9 cellular contexts compared by ENCODE assay signal in the genomic region with DNA sequence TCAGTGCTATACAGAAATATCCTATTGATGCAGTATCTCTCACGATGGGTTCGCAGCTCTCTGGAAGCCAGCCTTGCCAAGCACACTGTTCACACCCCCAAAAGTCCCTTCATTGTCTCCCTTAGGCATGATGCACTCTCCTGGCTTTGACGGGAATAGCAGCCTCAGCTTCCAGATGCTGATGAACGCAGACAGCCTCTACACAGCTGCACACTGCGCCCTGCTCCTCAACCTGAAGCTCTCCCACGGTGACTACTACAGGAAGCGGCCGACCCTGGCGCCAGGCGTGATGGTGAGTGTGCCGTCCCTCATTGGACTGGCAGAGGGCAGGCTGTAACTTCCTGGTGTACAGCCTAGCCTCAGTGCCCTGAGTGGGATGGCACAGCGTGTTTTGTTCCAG.
A peak's percentile ranks its signal among the peaks of the same experiment; 100 is the strongest.
DNase-seq lines count a peak whose midpoint lies in the region; FAIRE-seq and TF ChIP-seq lines count a peak whose summit lies in the region.
"Had no signal": no experiment of that assay in that cellular context is flagged by ENCODE, and none has a peak within 500 bp of the region (broad histone marks: within the 10 kb centered on the region; RNA-seq: fewer than 3 reads in every experiment).

No MANE protein-coding gene starts in this region.

- no TSS peak for BruUV-seq in OCI-LY7 (replicated peaks; lab: Mats Ljungman, UMichigan)

- H3K4me3 ChIP-seq in WI38 (ENCODE audit: low read depth, low read length) (no peak overlapping the region), small intestine (ENCODE audit: low read depth in 1 of 2, low read length in 2 of 2) (no peak overlapping the region), OCI-LY7 (ENCODE audit: low read depth, low read length, poor library complexity, severe bottlenecking) (no peak overlapping the region)

- 64 to 67% (median 66%) methylated on average over 12 of the region's 12 CpGs for WGBS in small intestine, 3 donors

- H4K20me1 ChIP-seq in OCI-LY7 (ENCODE audit: insufficient read depth, low read length), result no peaks in the 10 kb centered on the region

- intact Hi-C loops in OCI-LY7 (cut with micrococcal nuclease; ENCODE audit: unreplicated experiment), result no loop called here

- H3K4me2 ChIP-seq in OCI-LY7 (ENCODE audit: low read length), result no peak overlapping the region

- DNase-seq in DMS 273 (lab: John Stamatoyannopoulos, UW; ENCODE audit: unreplicated experiment), result peak; percentile 46
- no peak for DNase-seq in DMS 273 treated with DMSO at 0.1 percent for 48 hours (lab: John Stamatoyannopoulos, UW)
- DNase-seq in hepatic stellate cell (ENCODE audit: low spot score), result peak; percentile 22
- DNase-seq in small intestine, result peak; percentile 17
- DNase-seq in OCI-M1 (lab: John Stamatoyannopoulos, UW), result no peak
- no peak for DNase-seq in OCI-LY7 (ENCODE audit: low spot score)
- DNase-seq in activated effector memory CD4-positive, alpha-beta T cell treated with Interleukin-2 at 50 U/mL for 16 hours, result no peak

- no peaks in the 10 kb centered on the region for H3K27me3 ChIP-seq in small intestine (ENCODE audit: control insufficient read depth in 2 of 2, insufficient read depth in 2 of 2, low read length in 2 of 2)

- no peaks in the 10 kb centered on the region for H3K9me2 ChIP-seq in OCI-LY7 (ENCODE audit: insufficient read depth, low read length)

- H3K79me2 ChIP-seq in OCI-LY7 (ENCODE audit: insufficient read depth, low read depth, low read length), result no peaks in the 10 kb centered on the region

- peak; percentile 14; the same call in 1 of the 2 replicates for TF ChIP-seq CTCF in WI38 (IDR thresholded peaks at IDR 0.05; ENCODE audit: low read depth, low read length)
- no peak for TF ChIP-seq CTCF in OCI-LY7 (conservative IDR thresholded peaks at IDR 0.05; ENCODE audit: low read length)

- H3K36me3 ChIP-seq in small intestine (ENCODE audit: control insufficient read depth in 2 of 2, insufficient read depth in 2 of 2, low read length in 2 of 2) (no peaks in the 10 kb centered on the region), OCI-LY7 (ENCODE audit: insufficient read depth, low read length) (no peaks in the 10 kb centered on the region)

- CTCF ChIA-PET in OCI-LY7 (lab: Charles Lee; ENCODE audit: unreplicated experiment), result no interaction called here

- H3K9me3 ChIP-seq in small intestine (ENCODE audit: control insufficient read depth, low read depth), result no peaks in the 10 kb centered on the region
- no peaks in the 10 kb centered on the region for H3K9me3 ChIP-seq in OCI-LY7 (ENCODE audit: low read length)

- no peak for FAIRE-seq in small intestine (lab: Jason Lieb, UNC)
- FAIRE-seq: A204.1 had no signal

- H2AFZ ChIP-seq in OCI-LY7 (ENCODE audit: low read length), result no peak overlapping the region

- POLR2A ChIA-PET in OCI-LY7 (lab: Charles Lee), result no interaction called here

- no peaks in the 10 kb centered on the region for H3K4me1 ChIP-seq in small intestine (ENCODE audit: control insufficient read depth in 2 of 2, insufficient read depth in 1 of 2, low read depth in 1 of 2, low read length in 1 of 2)
- H3K4me1 ChIP-seq in OCI-LY7 (ENCODE audit: insufficient read depth, low read length, poor library complexity, severe bottlenecking), result no peaks in the 10 kb centered on the region

- H3K27ac ChIP-seq in small intestine (ENCODE audit: low read depth in 1 of 2, low read length in 1 of 2), result no peak overlapping the region
- H3K27ac ChIP-seq in OCI-LY7 (ENCODE audit: low read depth, low read length, poor library complexity, severe bottlenecking), result no peak overlapping the region

Comparison
In these comparisons a context has a peak if more than half of its experiments do, and no peak if none do; other contexts are left out.
1. DNase-seq: peak in DMS 273 (single experiment), hepatic stellate cell (single experiment) and small intestine (single experiment); none in DMS 273 treated with DMSO at 0.1 percent for 48 hours (single experiment), OCI-M1 (single experiment), OCI-LY7 (single experiment) and activated effector memory CD4-positive, alpha-beta T cell treated with Interleukin-2 at 50 U/mL for 16 hours (single experiment).